ENCODE assay signal across 8 cellular contexts in the genomic region with DNA sequence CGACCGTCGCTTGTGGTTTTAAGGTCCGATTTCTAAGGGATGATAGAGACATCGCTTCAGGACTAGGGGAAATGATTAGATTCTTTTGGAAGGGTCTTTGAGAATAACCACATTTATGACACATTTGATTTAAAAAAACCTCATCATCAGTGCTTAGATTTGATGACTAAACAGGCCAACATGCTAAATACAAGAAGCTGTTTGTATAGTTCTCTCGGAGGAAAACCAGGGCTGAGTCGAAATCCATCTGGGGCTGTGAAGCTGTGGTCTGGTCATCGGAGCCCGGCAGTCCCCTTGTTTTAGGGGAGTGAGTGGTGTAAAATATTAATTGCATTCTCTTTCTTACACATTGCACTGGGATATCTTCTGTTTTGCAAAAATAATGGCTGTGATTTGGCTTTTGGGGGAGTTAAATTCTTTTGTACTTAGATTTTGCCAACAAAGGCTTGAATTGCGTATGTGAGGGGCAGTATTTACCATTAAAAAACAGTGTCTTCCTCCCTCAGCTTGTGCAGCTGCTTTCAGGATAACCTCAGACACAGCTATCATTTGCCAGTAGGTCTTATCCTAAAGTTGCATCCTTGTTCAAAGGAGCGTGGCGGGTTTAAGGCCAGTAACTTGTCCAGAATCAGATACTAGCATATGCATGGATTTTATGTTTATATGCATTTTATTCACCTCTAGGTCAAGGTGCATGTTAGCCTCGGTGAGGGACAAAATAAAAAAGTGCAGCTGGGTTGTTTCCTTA. TPM values are rescaled to one million over a fixed set of nuclear protein-coding genes. Genes with fewer than 3 reads are reported as not detected.
DNase-seq lines count a peak whose midpoint lies in the region; ATAC-seq and TF ChIP-seq lines count a peak whose summit lies in the region.

No MANE protein-coding gene starts in this region.

- peaks cover 78% of the 10 kb centered on the region for H3K4me1 Mint-ChIP-seq in CD14-positive monocyte

- H3K36me3 ChIP-seq in SK-N-SH (replicated peaks in 1 of 2; ENCODE audit: control insufficient read depth in 1 of 2, insufficient read depth in 2 of 2, low read length in 1 of 2), result peaks cover 0 to 3% of the 10 kb centered on the region in 2 experiments
- H3K36me3 ChIP-seq in prostate gland, result no peaks in the 10 kb centered on the region

- 0 out of 2 replicates have a peak, but pooled peaks have one; percentile 10 for TF ChIP-seq RAD21 in SK-N-SH (IDR thresholded peaks at IDR 0.05; ENCODE audit: low read length)

- peak; percentile 23 for ATAC-seq in GM21528 (IDR thresholded peaks at IDR 0.05; ENCODE audit: low FRiP score, unreplicated experiment)
- no peak for ATAC-seq in GM19351 (IDR thresholded peaks at IDR 0.05; ENCODE audit: unreplicated experiment)

- no peak for TF ChIP-seq CTCF in CD14-positive monocyte (IDR thresholded peaks at IDR 0.05)
- no peak for TF ChIP-seq CTCF in SK-N-SH (IDR thresholded peaks at IDR 0.05)
- TF ChIP-seq CTCF in fibroblast of mammary gland (conservative IDR thresholded peaks at IDR 0.05; ENCODE audit: control insufficient read depth, insufficient read depth, low read depth, low read length), result no peak
- TF ChIP-seq CTCF in prostate gland (IDR thresholded peaks at IDR 0.05), result no peak

- peaks cover 48% of the 10 kb centered on the region for H3K79me2 ChIP-seq in SK-N-SH (ENCODE audit: insufficient read depth)

- H3K9me3 ChIP-seq in SK-N-SH, result no peaks in the 10 kb centered on the region
- no peaks in the 10 kb centered on the region for H3K9me3 ChIP-seq in prostate gland

- POLR2A ChIA-PET in SK-N-SH (lab: Yijun Ruan, JAX), result interaction anchor here (0.8 to 2.0 kb wide), 6 partner anchors 10 to 117 kb away, joined by 3 to 9 read pairs (median 3); no protein-coding TSS in a partner anchor

- no peak for TF ChIP-seq EP300 in SK-N-SH (IDR thresholded peaks at IDR 0.05; ENCODE audit: borderline replicate concordance in 1 of 2, low read depth in 1 of 2, low read length in 1 of 2)

- peak overlapping the region; percentile 86 for H2AFZ ChIP-seq in SK-N-SH (ENCODE audit: low read depth)

- TF ChIP-seq POLR2A in prostate gland (IDR thresholded peaks at IDR 0.05), result no peak

- H3K4me3 Mint-ChIP-seq in CD14-positive monocyte, result peak overlapping the region; percentile 96 to 97

- H3K36me3 Mint-ChIP-seq in CD14-positive monocyte, result peaks cover 7 to 9% of the 10 kb centered on the region in 2 donors

- DNase-seq in CD14-positive monocyte (ENCODE audit: low spot score) (no peak), SK-N-SH (peak; percentile 50), fibroblast of mammary gland (ENCODE audit: low read depth) (peak; percentile 62), prostate gland (ENCODE audit: low spot score) (no peak), islet precursor cell (no peak), NCI-H1436 treated with DMSO at 0.1 percent for 48 hours (lab: John Stamatoyannopoulos, UW) (no peak)

- CTCF ChIA-PET in SK-N-SH (lab: Yijun Ruan, JAX), result interaction anchor here (1.1 to 4.9 kb wide), 10 partner anchors 9 to 578 kb away, joined by 3 to 35 read pairs (median 6); no protein-coding TSS in a partner anchor

- H3K9me2 ChIP-seq in SK-N-SH, result no peaks in the 10 kb centered on the region

- peak overlapping the region; percentile 84 for H3K9ac ChIP-seq in SK-N-SH

- WGBS in SK-N-SH (ENCODE audit: low lambda C conversion rate), result 7% methylated on average over 13 of the region's 13 CpGs
- whole genome bisulfite sequencing in prostate gland, result 16% methylated on average over 13 of the region's 13 CpGs

- H3K27ac ChIP-seq in SK-N-SH (ENCODE audit: low read depth in 2 of 2, low read length in 1 of 2) (peak overlapping the region; percentile 75 to 92), prostate gland (peak overlapping the region; percentile 3 to 41)

- H3K27me3 ChIP-seq in SK-N-SH (ENCODE audit: insufficient read depth) (no peaks in the 10 kb centered on the region), prostate gland (replicated peaks; ENCODE audit: insufficient read depth) (no peaks in the 10 kb centered on the region)

- peaks cover 20% of the 10 kb centered on the region in 2 experiments for H3K4me1 ChIP-seq in SK-N-SH (ENCODE audit: control insufficient read depth in 1 of 2, insufficient read depth in 2 of 2, low read depth in 1 of 2, low read length in 1 of 2)
- H3K4me1 ChIP-seq in prostate gland (replicated peaks), result no peaks in the 10 kb centered on the region

- H3K4me2 ChIP-seq in SK-N-SH, result peak overlapping the region; percentile 80

- peaks cover 14% of the 10 kb centered on the region for H3F3A ChIP-seq in SK-N-SH (replicated peaks; ENCODE audit: insufficient read depth)

- H3K9me3 Mint-ChIP-seq in CD14-positive monocyte, result peaks cover 0 to 1% (median 0%) of the 10 kb centered on the region in 7 donors

- intact Hi-C loops in CD14-positive monocyte (cut with micrococcal nuclease), result loop anchor here in 1 of 2 donors (5.0 kb wide), 1 partner anchor 79 kb away; no protein-coding TSS in a partner anchor
- intact Hi-C loops in prostate gland (cut with DNase I), result no loop called here

- no peaks in the 10 kb centered on the region for H4K20me1 ChIP-seq in SK-N-SH (ENCODE audit: insufficient read depth)

- H3K27ac Mint-ChIP-seq in CD14-positive monocyte, result peak overlapping the region; percentile 93 to 97 (median 95)

- peak overlapping the region; percentile 70 to 82 for H3K4me3 ChIP-seq in SK-N-SH (ENCODE audit: low read depth in 2 of 2, low read length in 1 of 2)
- peak overlapping the region; percentile 66 for H3K4me3 ChIP-seq in fibroblast of mammary gland (ENCODE audit: control insufficient read depth, low read depth, low read length)
- H3K4me3 ChIP-seq in prostate gland, result peak overlapping the region; percentile 13 to 22

- peaks cover 0 to 2% (median 0%) of the 10 kb centered on the region in 3 donors for H3K27me3 Mint-ChIP-seq in CD14-positive monocyte (ENCODE audit: low read depth in 3 of 3)

TF ChIP-seq in SK-N-SH, 30 proteins besides CTCF, POLR2A, EP300 and RAD21 (continues in another document):
- no peak for TF ChIP-seq FOXM1 (IDR thresholded peaks at IDR 0.05; ENCODE audit: low read depth)
- TF ChIP-seq POLR2AphosphoS5 (IDR thresholded peaks at IDR 0.05; ENCODE audit: low read depth, low read length), result peak; percentile 3; the same call in 1 of the 2 replicates
- no peak for TF ChIP-seq MXI1 (IDR thresholded peaks at IDR 0.05; ENCODE audit: low read depth, low read length)
- TF ChIP-seq, protein P1, sequence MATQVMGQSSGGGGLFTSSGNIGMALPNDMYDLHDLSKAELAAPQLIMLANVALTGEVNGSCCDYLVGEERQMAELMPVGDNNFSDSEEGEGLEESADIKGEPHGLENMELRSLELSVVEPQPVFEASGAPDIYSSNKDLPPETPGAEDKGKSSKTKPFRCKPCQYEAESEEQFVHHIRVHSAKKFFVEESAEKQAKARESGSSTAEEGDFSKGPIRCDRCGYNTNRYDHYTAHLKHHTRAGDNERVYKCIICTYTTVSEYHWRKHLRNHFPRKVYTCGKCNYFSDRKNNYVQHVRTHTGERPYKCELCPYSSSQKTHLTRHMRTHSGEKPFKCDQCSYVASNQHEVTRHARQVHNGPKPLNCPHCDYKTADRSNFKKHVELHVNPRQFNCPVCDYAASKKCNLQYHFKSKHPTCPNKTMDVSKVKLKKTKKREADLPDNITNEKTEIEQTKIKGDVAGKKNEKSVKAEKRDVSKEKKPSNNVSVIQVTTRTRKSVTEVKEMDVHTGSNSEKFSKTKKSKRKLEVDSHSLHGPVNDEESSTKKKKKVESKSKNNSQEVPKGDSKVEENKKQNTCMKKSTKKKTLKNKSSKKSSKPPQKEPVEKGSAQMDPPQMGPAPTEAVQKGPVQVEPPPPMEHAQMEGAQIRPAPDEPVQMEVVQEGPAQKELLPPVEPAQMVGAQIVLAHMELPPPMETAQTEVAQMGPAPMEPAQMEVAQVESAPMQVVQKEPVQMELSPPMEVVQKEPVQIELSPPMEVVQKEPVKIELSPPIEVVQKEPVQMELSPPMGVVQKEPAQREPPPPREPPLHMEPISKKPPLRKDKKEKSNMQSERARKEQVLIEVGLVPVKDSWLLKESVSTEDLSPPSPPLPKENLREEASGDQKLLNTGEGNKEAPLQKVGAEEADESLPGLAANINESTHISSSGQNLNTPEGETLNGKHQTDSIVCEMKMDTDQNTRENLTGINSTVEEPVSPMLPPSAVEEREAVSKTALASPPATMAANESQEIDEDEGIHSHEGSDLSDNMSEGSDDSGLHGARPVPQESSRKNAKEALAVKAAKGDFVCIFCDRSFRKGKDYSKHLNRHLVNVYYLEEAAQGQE (IDR thresholded peaks at IDR 0.05; ENCODE audit: low read depth, low read length), result no peak
- TF ChIP-seq JUND (IDR thresholded peaks at IDR 0.05), result no peak
- TF ChIP-seq, protein P2, sequence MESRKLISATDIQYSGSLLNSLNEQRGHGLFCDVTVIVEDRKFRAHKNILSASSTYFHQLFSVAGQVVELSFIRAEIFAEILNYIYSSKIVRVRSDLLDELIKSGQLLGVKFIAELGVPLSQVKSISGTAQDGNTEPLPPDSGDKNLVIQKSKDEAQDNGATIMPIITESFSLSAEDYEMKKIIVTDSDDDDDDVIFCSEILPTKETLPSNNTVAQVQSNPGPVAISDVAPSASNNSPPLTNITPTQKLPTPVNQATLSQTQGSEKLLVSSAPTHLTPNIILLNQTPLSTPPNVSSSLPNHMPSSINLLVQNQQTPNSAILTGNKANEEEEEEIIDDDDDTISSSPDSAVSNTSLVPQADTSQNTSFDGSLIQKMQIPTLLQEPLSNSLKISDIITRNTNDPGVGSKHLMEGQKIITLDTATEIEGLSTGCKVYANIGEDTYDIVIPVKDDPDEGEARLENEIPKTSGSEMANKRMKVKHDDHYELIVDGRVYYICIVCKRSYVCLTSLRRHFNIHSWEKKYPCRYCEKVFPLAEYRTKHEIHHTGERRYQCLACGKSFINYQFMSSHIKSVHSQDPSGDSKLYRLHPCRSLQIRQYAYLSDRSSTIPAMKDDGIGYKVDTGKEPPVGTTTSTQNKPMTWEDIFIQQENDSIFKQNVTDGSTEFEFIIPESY (IDR thresholded peaks at IDR 0.05; ENCODE audit: borderline replicate concordance, low read depth), result no peak
- no peak for TF ChIP-seq NFIC (IDR thresholded peaks at IDR 0.05; ENCODE audit: borderline replicate concordance)
- no peak for TF ChIP-seq GATA2 (CRISPR knock-in tag; IDR thresholded peaks at IDR 0.05)
- TF ChIP-seq TCF12 (IDR thresholded peaks at IDR 0.05), result peak; percentile 22
- TF ChIP-seq FOXJ3 (CRISPR knock-in tag; IDR thresholded peaks at IDR 0.05), result no peak
- TF ChIP-seq ELF1 (IDR thresholded peaks at IDR 0.05), result no peak
- TF ChIP-seq FOSL2 (IDR thresholded peaks at IDR 0.05; ENCODE audit: borderline replicate concordance, low read depth), result no peak
- TF ChIP-seq, protein P3, sequence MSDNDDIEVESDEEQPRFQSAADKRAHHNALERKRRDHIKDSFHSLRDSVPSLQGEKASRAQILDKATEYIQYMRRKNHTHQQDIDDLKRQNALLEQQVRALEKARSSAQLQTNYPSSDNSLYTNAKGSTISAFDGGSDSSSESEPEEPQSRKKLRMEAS (IDR thresholded peaks at IDR 0.05; ENCODE audit: low read depth), result no peak

RNA-seq across cellular contexts. Expression of a gene that starts 0.6 kb away (rescaled TPM):
- polyA plus RNA-seq in CD14-positive monocyte, result 100 to 1,000 TPM; 146 to 151 TPM
- 17.8 and 19.1 TPM in 2 replicates for polyA plus RNA-seq in SK-N-SH (2012; rRNA removed)
- polyA plus RNA-seq in SK-N-SH (2012; cell fraction: cytosol; rRNA removed), result 25.2 and 29.0 TPM in 2 replicates
- 8.2 and 8.9 TPM in 2 replicates for polyA plus RNA-seq in SK-N-SH (2012; cell fraction: nucleus; rRNA removed)
- total RNA-seq in prostate gland, result 100 to 1,000 TPM in 1 of 2 donors, 1 to 10 TPM in 1; 2.7 to 120 TPM

Comparison
In these comparisons a context has a peak if more than half of its experiments do, and no peak if none do; other contexts are left out.
1. DNase-seq: peak in SK-N-SH (single experiment) and fibroblast of mammary gland (single experiment); none in CD14-positive monocyte (single experiment), prostate gland (single experiment), islet precursor cell (single experiment) and NCI-H1436 treated with DMSO at 0.1 percent for 48 hours (single experiment).
2. H3K4me3 ChIP-seq: peak in every context shown above with its lines; median percentile 76 in SK-N-SH; 66 in fibroblast of mammary gland; 18 in prostate gland.